10 cellular contexts compared by ENCODE assay signal in genomic region chr1:27356628-27357280, GRCh38. TPM values are rescaled to one million over a fixed set of nuclear protein-coding genes. Genes with fewer than 3 reads are reported as not detected.
DNase-seq lines count a peak whose midpoint lies in the region; ATAC-seq and TF ChIP-seq lines count a peak whose summit lies in the region.
"Had no signal": no experiment of that assay in that cellular context is flagged by ENCODE, and none has a peak within 500 bp of the region (broad histone marks: within the 10 kb centered on the region; RNA-seq: fewer than 3 reads in every experiment).

No MANE protein-coding gene starts in this region.

- DNase-seq in CD14-positive monocyte (ENCODE audit: low spot score) (no peak), NCI-H226 (peak; percentile 91), natural killer cell (peak; percentile 42), uterus (no peak)

- no peaks in the 10 kb centered on the region for H3K4me1 ChIP-seq in uterus

- H3K9me3 ChIP-seq in uterus, result no peaks in the 10 kb centered on the region

- H3K27ac Mint-ChIP-seq in CD14-positive monocyte (no peak overlapping the region), natural killer cell (peak overlapping the region; percentile 78 to 84)
- H3K27ac Mint-ChIP-seq in activated naive CD8-positive, alpha-beta T cell, result peak overlapping the region; percentile 81

- no peak overlapping the region for H3K27ac ChIP-seq in uterus
- H3K27ac ChIP-seq: VCaP had no signal

- TF ChIP-seq POLR2A in uterus (IDR thresholded peaks at IDR 0.05), result no peak

- H3K9me3 Mint-ChIP-seq in CD14-positive monocyte (peaks cover 0 to 2% (median 0%) of the 10 kb centered on the region in 7 donors), natural killer cell (no peaks in the 10 kb centered on the region)
- H3K9me3 Mint-ChIP-seq in activated naive CD8-positive, alpha-beta T cell (ENCODE audit: low read depth), result no peaks in the 10 kb centered on the region

- H3K4me3 Mint-ChIP-seq in CD14-positive monocyte, result peak overlapping the region; percentile 64 to 73
- H3K4me3 Mint-ChIP-seq in activated naive CD8-positive, alpha-beta T cell, result peak overlapping the region; percentile 77
- H3K4me3 Mint-ChIP-seq in natural killer cell, result peak overlapping the region; percentile 77

- H3K4me1 Mint-ChIP-seq in CD14-positive monocyte (peaks cover 28% of the 10 kb centered on the region), natural killer cell (peaks cover 25 to 41% of the 10 kb centered on the region in 2 donors)
- peaks cover 42% of the 10 kb centered on the region for H3K4me1 Mint-ChIP-seq in activated naive CD8-positive, alpha-beta T cell (ENCODE audit: low read depth)

- H3K36me3 Mint-ChIP-seq in CD14-positive monocyte (peaks cover 23 to 75% of the 10 kb centered on the region in 2 donors), natural killer cell (no peaks in the 10 kb centered on the region)
- no peaks in the 10 kb centered on the region for H3K36me3 Mint-ChIP-seq in activated naive CD8-positive, alpha-beta T cell

- H3K27me3 Mint-ChIP-seq in CD14-positive monocyte (ENCODE audit: low read depth in 3 of 3), result peaks cover 16 to 33% (median 27%) of the 10 kb centered on the region in 3 donors
- no peaks in the 10 kb centered on the region for H3K27me3 Mint-ChIP-seq in activated naive CD8-positive, alpha-beta T cell
- H3K27me3 Mint-ChIP-seq in natural killer cell (ENCODE audit: low read depth in 2 of 2), result no peaks in the 10 kb centered on the region

- peak; percentile 58 to 81 (median 67) for ATAC-seq in natural killer cell
- no peak for ATAC-seq in GM18861 (IDR thresholded peaks at IDR 0.05; ENCODE audit: unreplicated experiment)
- ATAC-seq in HG02884 (IDR thresholded peaks at IDR 0.05; ENCODE audit: unreplicated experiment), result no peak
- no peak for ATAC-seq in HG02938 (IDR thresholded peaks at IDR 0.05; ENCODE audit: unreplicated experiment)

- H3K36me3 ChIP-seq in uterus, result no peaks in the 10 kb centered on the region

- intact Hi-C loops in CD14-positive monocyte (cut with micrococcal nuclease) (loop anchor here in 1 of 2 donors (5.0 kb wide), 1 partner anchor 41 kb away; no protein-coding TSS in a partner anchor), natural killer cell (cut with micrococcal nuclease) (loop anchor here (1.0 to 2.0 kb wide), 3 partner anchors 14 to 34 kb away; partner anchors contain the start of genes SYTL1 and TMEM222), uterus (cut with DNase I; ENCODE audit: low total_unique reads) (loop anchor here (5.0 kb wide), 1 partner anchor 36 kb away; the partner anchor contains the start of gene GPR3)

- H3K4me3 ChIP-seq in uterus, result no peak overlapping the region

- TF ChIP-seq CTCF in CD14-positive monocyte (IDR thresholded peaks at IDR 0.05) (no peak), natural killer cell (IDR thresholded peaks at IDR 0.05) (no peak), uterus (IDR thresholded peaks at IDR 0.05) (no peak)

- H3K27me3 ChIP-seq in uterus, result no peaks in the 10 kb centered on the region

RNA-seq across cellular contexts. Expression of gene MAP3K6, which starts 10.0 kb away (rescaled TPM):
- polyA plus RNA-seq in CD14-positive monocyte, result 1 to 10 TPM; 3.2 to 6.7 TPM
- total RNA-seq in natural killer cell, result 10 to 100 TPM in 2 of 3 donors, 1 to 10 TPM in 1; 8.2 to 15.1 (median 12.1) TPM
- 100 to 1,000 TPM in 1 of 4 donors, 10 to 100 TPM in 3; 10.9 to 124 (median 16.5) TPM for total RNA-seq in uterus

RNA-seq across cellular contexts. Expression of gene SYTL1, which starts 14.9 kb away (rescaled TPM):
- 10 to 100 TPM; 26.9 to 44.6 TPM for polyA plus RNA-seq in CD14-positive monocyte
- total RNA-seq in natural killer cell (100 to 1,000 TPM; 244 to 312 (median 273) TPM), uterus (10 to 100 TPM in 1 of 4 donors, 1 to 10 TPM in 2, not detected in 1; 1.6 to 11.3 (median 4.8) TPM)

RNA-seq across cellular contexts. Expression of gene FCN3, which starts 17.9 kb away (rescaled TPM):
- polyA plus RNA-seq in CD14-positive monocyte, result not detected
- total RNA-seq in natural killer cell, result not detected
- 1 to 10 TPM in 3 of 4 donors, not detected in 1; 2.1 to 4.7 (median 2.4) TPM for total RNA-seq in uterus

RNA-seq across cellular contexts. Expression of gene CD164L2, which starts 26.4 kb away (rescaled TPM):
- not detected for polyA plus RNA-seq in CD14-positive monocyte
- total RNA-seq in natural killer cell (under 1 TPM in 1 of 3 donors, not detected in 2; 0.40 TPM), uterus (under 1 TPM in 1 of 4 donors, not detected in 3; 0.69 TPM)
- total RNA-seq: left ventricle myocardium superior had no signal

RNA-seq across cellular contexts. Expression of gene TMEM222, which starts 34.8 kb away (rescaled TPM):
- 10 to 100 TPM; 23.2 to 24.6 TPM for polyA plus RNA-seq in CD14-positive monocyte
- 10 to 100 TPM; 34.9 to 41.2 (median 37.3) TPM for total RNA-seq in natural killer cell
- total RNA-seq in uterus, result 10 to 100 TPM in 2 of 4 donors, 1 to 10 TPM in 2; 9.7 to 43.9 (median 18.6) TPM

Comparison
In these comparisons a context has a peak if more than half of its experiments do, and no peak if none do; other contexts are left out.
1. DNase-seq: peak in NCI-H226 (single experiment) and natural killer cell (single experiment); none in CD14-positive monocyte (single experiment) and uterus (0 of 2).
2. H3K27ac Mint-ChIP-seq: peak in activated naive CD8-positive, alpha-beta T cell (single experiment) and natural killer cell (2 of 2); none in CD14-positive monocyte (0 of 7).
3. ATAC-seq: peak in natural killer cell (3 of 3); none in GM18861 (single experiment), HG02884 (single experiment) and HG02938 (single experiment).
4. RNA of gene SYTL1, which starts 14.9 kb away (total RNA-seq): 244 to 312 TPM in natural killer cell; 1.6 to 11.3 TPM in uterus; every median in the first group is over 10 times any median in the second.
5. Peak in every context shown above with its lines, with median percentiles within 50 percentile points of each other: H3K4me3 Mint-ChIP-seq.